1 cellular context compared by ENCODE assay signal in the genomic region with DNA sequence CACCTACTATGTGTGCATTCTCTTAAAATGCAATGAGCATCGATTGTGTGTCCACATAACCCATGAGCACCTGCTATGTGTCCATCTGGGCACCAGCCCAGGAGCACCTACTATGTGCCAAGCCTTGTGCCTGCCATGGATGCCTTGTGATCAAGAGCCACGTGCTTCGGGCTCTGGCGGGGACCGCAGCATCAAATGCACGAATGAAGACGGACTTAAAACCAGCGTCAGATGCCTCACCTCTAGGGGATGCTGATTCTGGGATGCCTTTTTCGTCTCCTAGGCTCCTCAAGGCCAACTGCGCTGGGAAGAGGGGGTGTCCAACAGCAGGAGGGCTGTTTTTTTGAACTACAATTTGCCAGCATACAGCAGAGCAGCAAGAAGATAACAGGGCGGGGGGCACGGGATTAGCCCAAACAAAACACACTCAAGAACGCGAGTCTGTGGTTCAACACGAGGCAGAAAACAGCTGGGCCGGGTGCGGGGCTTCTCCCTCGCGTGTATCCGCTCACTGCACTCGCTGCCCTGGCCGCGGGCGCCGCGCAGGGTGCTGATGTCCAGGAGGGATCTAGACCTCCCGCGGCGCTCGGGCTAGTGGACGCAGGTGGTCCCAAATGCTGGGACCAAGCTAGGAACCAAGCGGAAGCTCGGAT.
TF ChIP-seq lines count a peak whose summit lies in the region.

No MANE protein-coding gene starts in this region.

TF ChIP-seq in HCT116, 20 proteins besides CTCF, POLR2A, EP300 and RAD21:
- TF ChIP-seq, protein P1, sequence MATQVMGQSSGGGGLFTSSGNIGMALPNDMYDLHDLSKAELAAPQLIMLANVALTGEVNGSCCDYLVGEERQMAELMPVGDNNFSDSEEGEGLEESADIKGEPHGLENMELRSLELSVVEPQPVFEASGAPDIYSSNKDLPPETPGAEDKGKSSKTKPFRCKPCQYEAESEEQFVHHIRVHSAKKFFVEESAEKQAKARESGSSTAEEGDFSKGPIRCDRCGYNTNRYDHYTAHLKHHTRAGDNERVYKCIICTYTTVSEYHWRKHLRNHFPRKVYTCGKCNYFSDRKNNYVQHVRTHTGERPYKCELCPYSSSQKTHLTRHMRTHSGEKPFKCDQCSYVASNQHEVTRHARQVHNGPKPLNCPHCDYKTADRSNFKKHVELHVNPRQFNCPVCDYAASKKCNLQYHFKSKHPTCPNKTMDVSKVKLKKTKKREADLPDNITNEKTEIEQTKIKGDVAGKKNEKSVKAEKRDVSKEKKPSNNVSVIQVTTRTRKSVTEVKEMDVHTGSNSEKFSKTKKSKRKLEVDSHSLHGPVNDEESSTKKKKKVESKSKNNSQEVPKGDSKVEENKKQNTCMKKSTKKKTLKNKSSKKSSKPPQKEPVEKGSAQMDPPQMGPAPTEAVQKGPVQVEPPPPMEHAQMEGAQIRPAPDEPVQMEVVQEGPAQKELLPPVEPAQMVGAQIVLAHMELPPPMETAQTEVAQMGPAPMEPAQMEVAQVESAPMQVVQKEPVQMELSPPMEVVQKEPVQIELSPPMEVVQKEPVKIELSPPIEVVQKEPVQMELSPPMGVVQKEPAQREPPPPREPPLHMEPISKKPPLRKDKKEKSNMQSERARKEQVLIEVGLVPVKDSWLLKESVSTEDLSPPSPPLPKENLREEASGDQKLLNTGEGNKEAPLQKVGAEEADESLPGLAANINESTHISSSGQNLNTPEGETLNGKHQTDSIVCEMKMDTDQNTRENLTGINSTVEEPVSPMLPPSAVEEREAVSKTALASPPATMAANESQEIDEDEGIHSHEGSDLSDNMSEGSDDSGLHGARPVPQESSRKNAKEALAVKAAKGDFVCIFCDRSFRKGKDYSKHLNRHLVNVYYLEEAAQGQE (IDR thresholded peaks at IDR 0.05; ENCODE audit: low read depth) = no peak
- TF ChIP-seq SIN3A (IDR thresholded peaks at IDR 0.05; ENCODE audit: low read depth) (no peak), ZNF274 (IDR thresholded peaks at IDR 0.05; ENCODE audit: low read depth, low read length) (no peak), FOSL1 (IDR thresholded peaks at IDR 0.05; ENCODE audit: low read depth) (no peak), YY1 (IDR thresholded peaks at IDR 0.05; ENCODE audit: extremely low read depth, insufficient replicate concordance, low read depth, low read length) (peak; percentile 20), CBX3 (IDR thresholded peaks at IDR 0.05; ENCODE audit: low read depth) (no peak)
- TF ChIP-seq, protein P2, sequence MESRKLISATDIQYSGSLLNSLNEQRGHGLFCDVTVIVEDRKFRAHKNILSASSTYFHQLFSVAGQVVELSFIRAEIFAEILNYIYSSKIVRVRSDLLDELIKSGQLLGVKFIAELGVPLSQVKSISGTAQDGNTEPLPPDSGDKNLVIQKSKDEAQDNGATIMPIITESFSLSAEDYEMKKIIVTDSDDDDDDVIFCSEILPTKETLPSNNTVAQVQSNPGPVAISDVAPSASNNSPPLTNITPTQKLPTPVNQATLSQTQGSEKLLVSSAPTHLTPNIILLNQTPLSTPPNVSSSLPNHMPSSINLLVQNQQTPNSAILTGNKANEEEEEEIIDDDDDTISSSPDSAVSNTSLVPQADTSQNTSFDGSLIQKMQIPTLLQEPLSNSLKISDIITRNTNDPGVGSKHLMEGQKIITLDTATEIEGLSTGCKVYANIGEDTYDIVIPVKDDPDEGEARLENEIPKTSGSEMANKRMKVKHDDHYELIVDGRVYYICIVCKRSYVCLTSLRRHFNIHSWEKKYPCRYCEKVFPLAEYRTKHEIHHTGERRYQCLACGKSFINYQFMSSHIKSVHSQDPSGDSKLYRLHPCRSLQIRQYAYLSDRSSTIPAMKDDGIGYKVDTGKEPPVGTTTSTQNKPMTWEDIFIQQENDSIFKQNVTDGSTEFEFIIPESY (IDR thresholded peaks at IDR 0.05; ENCODE audit: extremely low read depth, insufficient replicate concordance, low read length) = no peak
